In the genomic region with DNA sequence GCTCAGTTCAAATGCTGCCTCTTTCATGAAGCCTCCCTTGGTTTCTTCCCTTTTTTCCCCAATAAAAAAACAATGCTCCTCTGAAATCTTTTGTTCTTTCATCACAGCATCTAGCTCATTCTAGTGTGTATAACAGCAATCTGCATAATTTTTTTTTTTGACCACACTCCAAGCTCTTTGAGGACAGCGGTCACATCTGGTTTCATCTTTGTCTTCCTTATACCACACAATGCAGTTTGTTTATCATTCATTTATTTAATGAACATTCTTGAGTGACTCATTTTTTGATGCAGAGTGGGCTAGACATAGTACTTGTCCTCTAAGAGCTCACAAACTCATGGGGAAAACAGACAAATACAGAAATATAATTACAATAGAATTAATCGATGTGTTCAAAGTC, we compare ENCODE assay signal across 1 cellular context.
TF ChIP-seq lines count a peak whose summit lies in the region.

No MANE protein-coding gene starts in this region.

TF ChIP-seq in SK-N-SH, 30 proteins besides CTCF, POLR2A, EP300 and RAD21:
- TF ChIP-seq RXRA (IDR thresholded peaks at IDR 0.05; ENCODE audit: borderline replicate concordance, low read depth) (no peak), SIN3A (IDR thresholded peaks at IDR 0.05; ENCODE audit: borderline replicate concordance, low read depth, low read length) (no peak), RCOR1 (IDR thresholded peaks at IDR 0.05; ENCODE audit: low read length) (no peak)
TF ChIP-seq in SK-N-SH: peak in this region for 0.
